In genomic region chr2:201842131-201842530, GRCh38 we compare ENCODE assay signal across 1 cellular context.
TF ChIP-seq lines count a peak whose summit lies in the region.

No MANE protein-coding gene starts in this region.

TF ChIP-seq in H1, 55 proteins besides CTCF, POLR2A, EP300 and RAD21:
- TF ChIP-seq PHF8 (conservative IDR thresholded peaks at IDR 0.05; ENCODE audit: low read depth, low read length), result no peak
- no peak for TF ChIP-seq POU5F1 (IDR thresholded peaks at IDR 0.05; ENCODE audit: low read depth, low read length)
- TF ChIP-seq E2F6 (IDR thresholded peaks at IDR 0.05), result no peak
- TF ChIP-seq USF2 (IDR thresholded peaks at IDR 0.05; ENCODE audit: low read length), result no peak
- no peak for TF ChIP-seq TEAD4 (IDR thresholded peaks at IDR 0.05; ENCODE audit: low read depth, low read length)
- no peak for TF ChIP-seq SIX5 (IDR thresholded peaks at IDR 0.05; ENCODE audit: low read depth, low read length)
- no peak for TF ChIP-seq KDM1A (IDR thresholded peaks at IDR 0.05; ENCODE audit: borderline replicate concordance, low read length)
- no peak for TF ChIP-seq SRF (IDR thresholded peaks at IDR 0.05; ENCODE audit: low read depth, low read length)
- no peak for TF ChIP-seq SP4 (IDR thresholded peaks at IDR 0.05; ENCODE audit: low read length)
- no peak for TF ChIP-seq TCF12 (IDR thresholded peaks at IDR 0.05; ENCODE audit: low read depth, low read length)
- TF ChIP-seq ASH2L (IDR thresholded peaks at IDR 0.05; ENCODE audit: low read length), result no peak
